In genomic region chr7:27781188-27781587, GRCh38 we compare ENCODE assay signal across 31 cellular contexts.
"Had no signal": no experiment of that assay in that cellular context is flagged by ENCODE, and none has a peak within 500 bp of the region (broad histone marks: within the 10 kb centered on the region; RNA-seq: fewer than 3 reads in every experiment).

No MANE protein-coding gene starts in this region.

- H3K27me3 ChIP-seq: brain microvascular endothelial cell, esophagus muscularis mucosa, foreskin keratinocyte, gastrocnemius medialis, heart left ventricle had no signal

- H3K9me3 ChIP-seq: esophagus muscularis mucosa, gastrocnemius medialis, heart left ventricle had no signal

- H3K27ac Mint-ChIP-seq: activated CD4-positive, alpha-beta memory T cell treated with anti-CD3 and anti-CD28 coated beads for 36 hours; activated CD4-positive, alpha-beta T cell treated with anti-CD3 and anti-CD28 coated beads for 36 hours; activated CD4-positive, alpha-beta T cell treated with anti-CD3 and anti-CD28 coated beads, Interleukin-2, amount 10 ng/mL, durations not matched to agents 24 days and 14 days; activated CD8-positive, alpha-beta memory T cell treated with anti-CD3 and anti-CD28 coated beads, Interleukin-2, amount 10 ng/mL, durations not matched to agents 7 days and 5 days; activated CD8-positive, alpha-beta T cell treated with anti-CD3 and anti-CD28 coated beads, Interleukin-2, amount 10 ng/mL, durations not matched to agents 7 days and 5 days; activated T-helper 1 cell treated with anti-CD3 and anti-CD28 coated beads, Interleukin-12 subunit alpha, Interleukin-12 subunit beta, Interleukin-2, Interleukin-4 antibody, amounts not matched to agents 30 ng/mL and 10 ng/mL and 1 ng/mL, durations not matched to agents 14 hours and 24 hours and 36 hours; effector memory CD8-positive, alpha-beta T cell had no signal

- H3K27me3 Mint-ChIP-seq: activated CD4-positive, alpha-beta memory T cell treated with anti-CD3 and anti-CD28 coated beads for 36 hours; activated CD4-positive, alpha-beta T cell treated with anti-CD3 and anti-CD28 coated beads for 36 hours; activated CD4-positive, alpha-beta T cell treated with anti-CD3 and anti-CD28 coated beads, Interleukin-2, amount 10 ng/mL, durations not matched to agents 24 days and 14 days; activated CD8-positive, alpha-beta memory T cell treated with anti-CD3 and anti-CD28 coated beads, Interleukin-2, amount 10 ng/mL, durations not matched to agents 7 days and 5 days; effector memory CD8-positive, alpha-beta T cell had no signal

- H3K9me3 Mint-ChIP-seq: activated CD4-positive, alpha-beta memory T cell treated with anti-CD3 and anti-CD28 coated beads for 36 hours; activated CD4-positive, alpha-beta T cell treated with anti-CD3 and anti-CD28 coated beads, Interleukin-2, amount 10 ng/mL, durations not matched to agents 24 days and 14 days; activated T-helper 1 cell treated with anti-CD3 and anti-CD28 coated beads, Interleukin-12 subunit alpha, Interleukin-12 subunit beta, Interleukin-2, Interleukin-4 antibody, amounts not matched to agents 30 ng/mL and 10 ng/mL and 1 ng/mL, durations not matched to agents 14 hours and 24 hours and 36 hours; effector memory CD8-positive, alpha-beta T cell had no signal

- H3K27ac ChIP-seq: brain microvascular endothelial cell, esophagus muscularis mucosa, foreskin keratinocyte, gastrocnemius medialis, heart left ventricle had no signal

- H3K4me3 ChIP-seq: esophagus muscularis mucosa, gastrocnemius medialis, heart left ventricle had no signal

- FAIRE-seq: astrocyte, bronchial epithelial cell, colon had no signal

- H3K4me3 Mint-ChIP-seq: activated CD4-positive, alpha-beta memory T cell treated with anti-CD3 and anti-CD28 coated beads for 36 hours; activated CD4-positive, alpha-beta T cell treated with anti-CD3 and anti-CD28 coated beads for 36 hours; activated CD4-positive, alpha-beta T cell treated with anti-CD3 and anti-CD28 coated beads, Interleukin-2, amount 10 ng/mL, durations not matched to agents 24 days and 14 days; activated CD8-positive, alpha-beta memory T cell treated with anti-CD3 and anti-CD28 coated beads, Interleukin-2, amount 10 ng/mL, durations not matched to agents 7 days and 5 days; activated CD8-positive, alpha-beta T cell treated with anti-CD3 and anti-CD28 coated beads, Interleukin-2, amount 10 ng/mL, durations not matched to agents 7 days and 5 days; activated T-helper 1 cell treated with anti-CD3 and anti-CD28 coated beads, Interleukin-12 subunit alpha, Interleukin-12 subunit beta, Interleukin-2, Interleukin-4 antibody, amounts not matched to agents 30 ng/mL and 10 ng/mL and 1 ng/mL, durations not matched to agents 14 hours and 24 hours and 36 hours; effector memory CD8-positive, alpha-beta T cell had no signal

- DNase-seq: activated CD4-positive, alpha-beta memory T cell treated with anti-CD3 and anti-CD28 coated beads for 36 hours; activated CD4-positive, alpha-beta T cell treated with anti-CD3 and anti-CD28 coated beads for 36 hours; activated CD4-positive, alpha-beta T cell treated with anti-CD3 and anti-CD28 coated beads, Interleukin-2, amount 10 ng/mL, durations not matched to agents 24 days and 14 days; activated CD4-positive, CD25-positive, alpha-beta regulatory T cell; activated CD4-positive, CD25-positive, alpha-beta regulatory T cell treated with anti-CD3 and anti-CD28 coated beads, Interleukin-2, amount 50 U/mL, for 72 hours; activated CD8-positive, alpha-beta memory T cell treated with anti-CD3 and anti-CD28 coated beads, Interleukin-2, amount 10 ng/mL, durations not matched to agents 7 days and 5 days; activated CD8-positive, alpha-beta memory T cell treated with anti-CD3 and anti-CD28 coated beads, Interleukin-2, amount 50 U/mL, for 4 hours; activated CD8-positive, alpha-beta T cell treated with anti-CD3 and anti-CD28 coated beads, Interleukin-2, amount 10 ng/mL, durations not matched to agents 7 days and 5 days; activated gamma-delta T cell; activated naive CD4-positive, alpha-beta T cell treated with anti-CD3 and anti-CD28 coated beads, Interleukin-2, amount 50 U/mL, for 16 hours; activated naive CD4-positive, alpha-beta T cell treated with Interleukin-2 at 50 U/mL for 16 hours; activated T-cell treated with anti-CD3 and anti-CD28 coated beads, Interleukin-2, amount 50 U/mL, for 1 hour; activated T-cell treated with anti-CD3 and anti-CD28 coated beads, Interleukin-2, amount 50 U/mL, for 48 hours; amniotic stem cell; anterior cingulate cortex; brain microvascular endothelial cell; cortex of kidney; dermis blood vessel endothelial cell; effector CD4-positive, alpha-beta T cell; effector memory CD8-positive, alpha-beta T cell; erythroblast; foreskin keratinocyte; gastrocnemius medialis; glutamatergic neuron; heart left ventricle; T-helper 2 cell had no signal

- ATAC-seq: activated CD4-positive, alpha-beta T cell treated with anti-CD3 and anti-CD28 coated beads for 36 hours; activated CD8-positive, alpha-beta memory T cell treated with anti-CD3 and anti-CD28 coated beads, Interleukin-2, amount 10 ng/mL, durations not matched to agents 7 days and 5 days; activated CD8-positive, alpha-beta T cell treated with anti-CD3 and anti-CD28 coated beads, Interleukin-2, amount 10 ng/mL, durations not matched to agents 7 days and 5 days; effector memory CD8-positive, alpha-beta T cell; foreskin keratinocyte; gastrocnemius medialis; heart left ventricle had no signal
